14 cellular contexts compared by ENCODE assay signal in genomic region chr2:178874529-178875240, GRCh38.
DNase-seq lines count a peak whose midpoint lies in the region; ATAC-seq and TF ChIP-seq lines count a peak whose summit lies in the region.
"Had no signal": no experiment of that assay in that cellular context is flagged by ENCODE, and none has a peak within 500 bp of the region (broad histone marks: within the 10 kb centered on the region; RNA-seq: fewer than 3 reads in every experiment).

No MANE protein-coding gene starts in this region.

- no peaks in the 10 kb centered on the region for H3K9me3 ChIP-seq in tibial artery

- peak overlapping the region; percentile 55 to 71 for H3K27ac ChIP-seq in tibial artery
- H3K27ac ChIP-seq: 22Rv1 had no signal

- H3K4me3 ChIP-seq in tibial artery = no peak overlapping the region

- H3K27me3 ChIP-seq in tibial artery = no peaks in the 10 kb centered on the region

- DNase-seq in DMS53 (lab: John Stamatoyannopoulos, UW) (peak; percentile 67), DMS53 treated with DMSO at 0.1 percent for 48 hours (lab: John Stamatoyannopoulos, UW; ENCODE audit: unreplicated experiment) (no peak), dermis blood vessel endothelial cell (peak; percentile 51), kidney tubule cell (ENCODE audit: low spot score) (peak; percentile 65), tibial artery (peak in 1 of 2 donors; percentile 72), T-helper 1 cell (no peak), SIG-M5 (lab: John Stamatoyannopoulos, UW) (no peak)
- DNase-seq: activated CD8-positive, alpha-beta T cell treated with anti-CD3 and anti-CD28 coated beads, Interleukin-2, amount 10 ng/mL, durations not matched to agents 7 days and 5 days; activated effector memory CD4-positive, alpha-beta T cell treated with Interleukin-2 at 50 U/mL for 16 hours; effector CD4-positive, alpha-beta T cell; foreskin fibroblast; NCI-H1930 had no signal

- no peak for ATAC-seq in HG03039 (IDR thresholded peaks at IDR 0.05; ENCODE audit: unreplicated experiment)
- ATAC-seq: activated CD8-positive, alpha-beta T cell treated with anti-CD3 and anti-CD28 coated beads, Interleukin-2, amount 10 ng/mL, durations not matched to agents 7 days and 5 days had no signal

- H3K4me1 ChIP-seq in tibial artery = peaks cover 0 to 37% (median 7%) of the 10 kb centered on the region in 4 donors

- TF ChIP-seq CTCF in tibial artery (IDR thresholded peaks at IDR 0.05) = no peak

- intact Hi-C loops in tibial artery (cut with DNase I; ENCODE audit: low total_unique reads) = no loop called here

- H3K36me3 ChIP-seq in tibial artery = no peaks in the 10 kb centered on the region

Comparison
In these comparisons a context has a peak if more than half of its experiments do, and no peak if none do; other contexts are left out.
1. DNase-seq: peak in DMS53 (single experiment), dermis blood vessel endothelial cell (single experiment) and kidney tubule cell (single experiment); none in DMS53 treated with DMSO at 0.1 percent for 48 hours (single experiment), T-helper 1 cell (0 of 5) and SIG-M5 (single experiment).